ENCODE assay signal across 14 cellular contexts in the genomic region with DNA sequence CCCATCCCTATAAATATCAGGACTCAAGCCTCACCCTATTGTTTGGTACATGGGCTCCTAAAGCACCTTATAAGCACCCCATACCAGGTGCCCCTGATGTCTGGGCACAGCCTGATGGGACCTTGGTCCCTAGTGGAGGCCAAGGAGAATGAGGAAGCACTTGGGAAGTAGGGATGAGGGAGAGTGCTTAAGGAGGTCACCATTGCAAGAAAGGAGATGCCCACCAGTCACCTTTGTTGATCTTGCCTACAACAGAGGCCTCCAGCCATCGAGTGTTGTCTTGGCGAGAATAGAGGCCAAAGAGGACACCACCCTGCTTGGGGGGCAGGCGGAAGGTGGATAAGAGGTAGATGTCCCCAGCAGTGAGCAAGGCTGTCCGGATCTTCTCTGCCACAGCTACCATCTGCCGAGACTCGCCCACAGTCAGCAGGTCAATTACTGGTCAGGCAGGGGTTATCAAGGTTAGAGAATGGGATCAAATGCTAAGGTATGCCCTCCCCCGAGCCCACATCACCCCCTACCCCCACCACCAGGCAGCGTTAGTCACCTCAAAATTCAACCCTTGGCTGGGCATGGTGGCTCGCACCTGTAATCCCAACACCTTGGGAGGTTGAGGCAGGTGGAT. TPM values are rescaled to one million over a fixed set of nuclear protein-coding genes. Genes with fewer than 3 reads are reported as not detected.
DNase-seq lines count a peak whose midpoint lies in the region; ATAC-seq and TF ChIP-seq lines count a peak whose summit lies in the region.
"Had no signal": no experiment of that assay in that cellular context is flagged by ENCODE, and none has a peak within 500 bp of the region (broad histone marks: within the 10 kb centered on the region; RNA-seq: fewer than 3 reads in every experiment).

No MANE protein-coding gene starts in this region.

- TF ChIP-seq CTCF in WTC11 (IDR thresholded peaks at IDR 0.05) (0 out of 2 replicates have a peak, but pooled peaks have one; percentile 13), gastroesophageal sphincter (IDR thresholded peaks at IDR 0.05) (no peak), neural progenitor cell (IDR thresholded peaks at IDR 0.05) (no peak), vagina (IDR thresholded peaks at IDR 0.05) (no peak)

- H3K4me1 ChIP-seq in gastroesophageal sphincter (peaks cover 0 to 54% (median 25%) of the 10 kb centered on the region in 3 donors), neural progenitor cell (peaks cover 24% of the 10 kb centered on the region), vagina (peaks cover 38% of the 10 kb centered on the region)

- intact Hi-C loops in vagina (cut with DNase I): loop anchor here (5.0 kb wide), 1 partner anchor 36 kb away; a partner anchor contains a TSS

- ATAC-seq in WTC11 (no peak), gastroesophageal sphincter (no peak), HG02973 (IDR thresholded peaks at IDR 0.05; ENCODE audit: unreplicated experiment) (no peak), GM19467 (IDR thresholded peaks at IDR 0.05; ENCODE audit: unreplicated experiment) (no peak)
- no peak for ATAC-seq in stimulated activated memory B cell treated with anti-CD40 and anti-IgM and Interleukin-4, amounts not matched to agents 10 μg/mL and 1 μg/mL and 100 μg/mL, for 72 hours

- H3K27me3 ChIP-seq in gastroesophageal sphincter: no peaks in the 10 kb centered on the region
- H3K27me3 ChIP-seq in neural progenitor cell: no peaks in the 10 kb centered on the region
- H3K27me3 ChIP-seq in vagina: no peaks in the 10 kb centered on the region
- H3K27me3 ChIP-seq: body of pancreas, Peyer's patch, upper lobe of right lung had no signal

- H3K9ac ChIP-seq in neural progenitor cell: no peak overlapping the region

- peaks cover 19% of the 10 kb centered on the region for H3K4me1 Mint-ChIP-seq in WTC11
- H3K4me1 Mint-ChIP-seq in neural progenitor cell: peaks cover 51% of the 10 kb centered on the region
- H3K4me1 Mint-ChIP-seq in stimulated activated memory B cell treated with anti-CD40 and anti-IgM and Interleukin-4, amounts not matched to agents 10 μg/mL and 1 μg/mL and 100 μg/mL, for 72 hours: peaks cover 37% of the 10 kb centered on the region

- peaks cover 85% of the 10 kb centered on the region for H3F3A ChIP-seq in neural progenitor cell (ENCODE audit: low read depth)

- peaks cover 8% of the 10 kb centered on the region for H3K79me2 ChIP-seq in neural progenitor cell (ENCODE audit: low read depth)

- peaks cover 9% of the 10 kb centered on the region for H3K27me3 Mint-ChIP-seq in WTC11 (ENCODE audit: low read depth)
- H3K27me3 Mint-ChIP-seq in neural progenitor cell (ENCODE audit: insufficient read depth, low read depth): peaks cover 41% of the 10 kb centered on the region
- no peaks in the 10 kb centered on the region for H3K27me3 Mint-ChIP-seq in stimulated activated memory B cell treated with anti-CD40 and anti-IgM and Interleukin-4, amounts not matched to agents 10 μg/mL and 1 μg/mL and 100 μg/mL, for 72 hours
- H3K27me3 Mint-ChIP-seq: progenitor cell of endocrine pancreas had no signal

- H3K27ac Mint-ChIP-seq in WTC11 (no peak overlapping the region), neural progenitor cell (peak overlapping the region; percentile 17)
- H3K27ac Mint-ChIP-seq in stimulated activated memory B cell treated with anti-CD40 and anti-IgM and Interleukin-4, amounts not matched to agents 10 μg/mL and 1 μg/mL and 100 μg/mL, for 72 hours: no peak overlapping the region

- TF ChIP-seq POLR2A in gastroesophageal sphincter (IDR thresholded peaks at IDR 0.05) (no peak), vagina (IDR thresholded peaks at IDR 0.05) (no peak)

- CTCF ChIA-PET in WTC11 (lab: Charles Lee): interaction anchor here (0.6 to 4.8 kb wide), 12 partner anchors 10 to 523 kb away, joined by 3 to 51 read pairs (median 10); a partner anchor contains a TSS

- WGBS in gastroesophageal sphincter (ENCODE audit: low coverage in 1 of 2), 2 donors: 52% methylated on average over 7 of the region's 9 CpGs; no CpG with 5 or more reads in 1 of the 2 donors

- H3K4me3 ChIP-seq in gastroesophageal sphincter (no peak overlapping the region), neural progenitor cell (peak overlapping the region; percentile 86), vagina (no peak overlapping the region)
- H3K4me3 ChIP-seq: body of pancreas, upper lobe of right lung had no signal

- no peaks in the 10 kb centered on the region for H3K9me3 ChIP-seq in gastroesophageal sphincter
- H3K9me3 ChIP-seq in neural progenitor cell (ENCODE audit: low read depth): no peaks in the 10 kb centered on the region
- H3K9me3 ChIP-seq in vagina: no peaks in the 10 kb centered on the region
- H3K9me3 ChIP-seq: body of pancreas, Peyer's patch, upper lobe of right lung had no signal

- H3K4me2 ChIP-seq in neural progenitor cell: peak overlapping the region; percentile 96

- H3K4me3 Mint-ChIP-seq in WTC11 (no peak overlapping the region), neural progenitor cell (peak overlapping the region; percentile 88)
- no peak overlapping the region for H3K4me3 Mint-ChIP-seq in stimulated activated memory B cell treated with anti-CD40 and anti-IgM and Interleukin-4, amounts not matched to agents 10 μg/mL and 1 μg/mL and 100 μg/mL, for 72 hours

- H2AFZ ChIP-seq in neural progenitor cell (replicated peaks): no peak overlapping the region

- H3K36me3 ChIP-seq in gastroesophageal sphincter: peaks cover 0 to 29% of the 10 kb centered on the region in 2 donors
- H3K36me3 ChIP-seq in neural progenitor cell: no peaks in the 10 kb centered on the region
- no peaks in the 10 kb centered on the region for H3K36me3 ChIP-seq in vagina
- H3K36me3 ChIP-seq: upper lobe of right lung had no signal

- TF ChIP-seq EP300 in gastroesophageal sphincter (IDR thresholded peaks at IDR 0.05): no peak

- peak overlapping the region in 3 of 4 donors; percentile 27 to 100 (median 99) for H3K27ac ChIP-seq in gastroesophageal sphincter
- H3K27ac ChIP-seq in neural progenitor cell: no peak overlapping the region
- H3K27ac ChIP-seq in vagina: peak overlapping the region; percentile 99
- H3K27ac ChIP-seq: C4-2B had no signal

- H4K20me1 ChIP-seq in neural progenitor cell (ENCODE audit: low read depth): peaks cover 32% of the 10 kb centered on the region

- POLR2A ChIA-PET in WTC11 (lab: Charles Lee): interaction anchor here (1.1 to 1.5 kb wide), 3 partner anchors 10 to 118 kb away, joined by 3 to 5 read pairs (median 4); no protein-coding TSS in a partner anchor

- no peak for DNase-seq in WTC11 (ENCODE audit: low spot score)
- no peak for DNase-seq in neural progenitor cell (ENCODE audit: low spot score)
- no peak for DNase-seq in vagina (ENCODE audit: extremely low spot score in 2 of 2)
- DNase-seq in effector CD8-positive, alpha-beta T cell (lab: John Stamatoyannopoulos, UW): no peak
- DNase-seq: activated gamma-delta T cell had no signal

- H3K36me3 Mint-ChIP-seq in WTC11 (peaks cover 30% of the 10 kb centered on the region), neural progenitor cell (peaks cover 18% of the 10 kb centered on the region)
- H3K36me3 Mint-ChIP-seq in stimulated activated memory B cell treated with anti-CD40 and anti-IgM and Interleukin-4, amounts not matched to agents 10 μg/mL and 1 μg/mL and 100 μg/mL, for 72 hours: peaks cover 6% of the 10 kb centered on the region

- no peaks in the 10 kb centered on the region for H3K9me3 Mint-ChIP-seq in WTC11
- no peaks in the 10 kb centered on the region for H3K9me3 Mint-ChIP-seq in neural progenitor cell
- H3K9me3 Mint-ChIP-seq in stimulated activated memory B cell treated with anti-CD40 and anti-IgM and Interleukin-4, amounts not matched to agents 10 μg/mL and 1 μg/mL and 100 μg/mL, for 72 hours: no peaks in the 10 kb centered on the region

TF ChIP-seq in WTC11, 78 proteins besides CTCF, POLR2A, EP300 and RAD21 (continues in another document):
- TF ChIP-seq ETV6 (CRISPR knock-in tag; IDR thresholded peaks at IDR 0.05): 0 out of 2 replicates have a peak, but pooled peaks have one; percentile 24
- TF ChIP-seq NFYB (CRISPR knock-in tag; conservative IDR thresholded peaks at IDR 0.05; ENCODE audit: low read depth): no peak
- TF ChIP-seq, protein P1, sequence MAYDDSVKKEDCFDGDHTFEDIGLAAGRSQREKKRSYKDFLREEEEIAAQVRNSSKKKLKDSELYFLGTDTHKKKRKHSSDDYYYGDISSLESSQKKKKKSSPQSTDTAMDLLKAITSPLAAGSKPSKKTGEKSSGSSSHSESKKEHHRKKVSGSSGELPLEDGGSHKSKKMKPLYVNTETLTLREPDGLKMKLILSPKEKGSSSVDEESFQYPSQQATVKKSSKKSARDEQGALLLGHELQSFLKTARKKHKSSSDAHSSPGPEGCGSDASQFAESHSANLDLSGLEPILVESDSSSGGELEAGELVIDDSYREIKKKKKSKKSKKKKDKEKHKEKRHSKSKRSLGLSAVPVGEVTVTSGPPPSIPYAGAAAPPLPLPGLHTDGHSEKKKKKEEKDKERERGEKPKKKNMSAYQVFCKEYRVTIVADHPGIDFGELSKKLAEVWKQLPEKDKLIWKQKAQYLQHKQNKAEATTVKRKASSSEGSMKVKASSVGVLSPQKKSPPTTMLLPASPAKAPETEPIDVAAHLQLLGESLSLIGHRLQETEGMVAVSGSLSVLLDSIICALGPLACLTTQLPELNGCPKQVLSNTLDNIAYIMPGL (CRISPR knock-in tag; IDR thresholded peaks at IDR 0.05): 0 out of 2 replicates have a peak, but pooled peaks have one; percentile 13

RNA-seq across cellular contexts. Expression of a gene that starts 1.6 kb away (rescaled TPM):
- 4.0 to 5.3 TPM (median 5.3 TPM) in 3 replicates for total RNA-seq in WTC11 (2021)
- total RNA-seq in gastroesophageal sphincter: 10 to 100 TPM; 17.9 to 25.6 (median 20.1) TPM
- 19.3 and 30.4 TPM in 2 replicates for total RNA-seq in neural progenitor cell (ENCODE audit: low replicate concordance)
- total RNA-seq in vagina: 27.3 TPM

RNA-seq across cellular contexts. Expression of a gene that starts 2.4 kb away (rescaled TPM):
- 57.5 to 62.8 TPM (median 60.4 TPM) in 3 replicates for total RNA-seq in WTC11 (2021)
- 10 to 100 TPM; 28.3 to 36.0 (median 32.6) TPM for total RNA-seq in gastroesophageal sphincter
- total RNA-seq in neural progenitor cell (ENCODE audit: low replicate concordance): 25.6 and 46.5 TPM in 2 replicates
- 29.5 TPM for total RNA-seq in vagina

RNA-seq across cellular contexts. Expression of a gene that starts 32.4 kb away (rescaled TPM):
- total RNA-seq in WTC11 (2021): 20.3 to 22.1 TPM (median 21.4 TPM) in 3 replicates
- total RNA-seq in gastroesophageal sphincter: 1 to 10 TPM in 1 of 4 donors, under 1 TPM in 2, not detected in 1; 0.35 to 1.9 (median 0.40) TPM
- 3.9 and 10.2 TPM in 2 replicates for total RNA-seq in neural progenitor cell (ENCODE audit: low replicate concordance)
- 2.7 TPM for total RNA-seq in vagina
- total RNA-seq: Peyer's patch had no signal

RNA-seq across cellular contexts. Expression of a gene that starts 33.0 kb away (rescaled TPM):
- total RNA-seq in WTC11 (2021) (104 to 161 TPM (median 147 TPM) in 3 replicates), gastroesophageal sphincter (100 to 1,000 TPM in 1 of 4 donors, 10 to 100 TPM in 3; 80.8 to 144 (median 92.3) TPM), neural progenitor cell (ENCODE audit: low replicate concordance) (37.8 and 100 TPM in 2 replicates), vagina (117 TPM)

RNA-seq across cellular contexts. Expression of a gene that starts 49.2 kb away (rescaled TPM):
- total RNA-seq in WTC11 (2021) (65.3 to 67.8 TPM (median 66.6 TPM) in 3 replicates), gastroesophageal sphincter (10 to 100 TPM; 11.4 to 35.3 (median 22.1) TPM), neural progenitor cell (ENCODE audit: low replicate concordance) (4.8 and 14.9 TPM in 2 replicates), vagina (21.1 TPM)
